In genomic region chr7:38321515-38321944, GRCh38 we compare ENCODE assay signal across 12 cellular contexts.
A peak's percentile ranks its signal among the peaks of the same experiment; 100 is the strongest.
DNase-seq lines count a peak whose midpoint lies in the region; ATAC-seq and TF ChIP-seq lines count a peak whose summit lies in the region.
"Had no signal": no experiment of that assay in that cellular context is flagged by ENCODE, and none has a peak within 500 bp of the region (broad histone marks: within the 10 kb centered on the region; RNA-seq: fewer than 3 reads in every experiment).

No MANE protein-coding gene starts in this region.

- H3K4me3 Mint-ChIP-seq in activated CD4-positive, alpha-beta T cell treated with anti-CD3 and anti-CD28 coated beads for 36 hours: no peak overlapping the region

- H4K20me1 ChIP-seq in osteoblast (ENCODE audit: insufficient read depth, low read length): no peaks in the 10 kb centered on the region

- no peaks in the 10 kb centered on the region for H3K27me3 ChIP-seq in brain microvascular endothelial cell (replicated peaks)
- no peaks in the 10 kb centered on the region for H3K27me3 ChIP-seq in osteoblast (ENCODE audit: insufficient read depth, low read length)

- CTCF ChIA-PET in activated CD4-positive, alpha-beta T cell treated with anti-CD3 and anti-CD28 coated beads for 36 hours (lab: Charles Lee): interaction anchor here (1.8 to 3.6 kb wide), 2 partner anchors 14 to 106 kb away, joined by 6 to 21 read pairs; no protein-coding TSS in a partner anchor

- H3K4me1 Mint-ChIP-seq in activated CD4-positive, alpha-beta T cell treated with anti-CD3 and anti-CD28 coated beads for 36 hours: peaks cover 18% of the 10 kb centered on the region

- peak overlapping the region; percentile 31 for H3K4me2 ChIP-seq in osteoblast (ENCODE audit: insufficient read depth, low read length)

- H3K79me2 ChIP-seq in osteoblast (ENCODE audit: insufficient read depth, low read length): no peaks in the 10 kb centered on the region

- H3K36me3 ChIP-seq in brain microvascular endothelial cell (replicated peaks) (no peaks in the 10 kb centered on the region), osteoblast (ENCODE audit: insufficient read depth, low read length) (no peaks in the 10 kb centered on the region)

- H3K27me3 Mint-ChIP-seq in activated CD4-positive, alpha-beta T cell treated with anti-CD3 and anti-CD28 coated beads for 36 hours: no peaks in the 10 kb centered on the region

- H2AFZ ChIP-seq in osteoblast (ENCODE audit: low read length): no peak overlapping the region

- no peak overlapping the region for H3K27ac Mint-ChIP-seq in activated CD4-positive, alpha-beta T cell treated with anti-CD3 and anti-CD28 coated beads for 36 hours

- no peak overlapping the region for H3K4me3 ChIP-seq in brain microvascular endothelial cell (ENCODE audit: low read depth, low read length)
- H3K4me3 ChIP-seq in osteoblast (ENCODE audit: insufficient read depth, low read length): no peak overlapping the region

- POLR2A ChIA-PET in activated CD4-positive, alpha-beta T cell treated with anti-CD3 and anti-CD28 coated beads for 36 hours (lab: Charles Lee): no interaction called here

- no peaks in the 10 kb centered on the region for H3K36me3 Mint-ChIP-seq in activated CD4-positive, alpha-beta T cell treated with anti-CD3 and anti-CD28 coated beads for 36 hours (ENCODE audit: low read depth)

- no peaks in the 10 kb centered on the region for H3K9me3 Mint-ChIP-seq in activated CD4-positive, alpha-beta T cell treated with anti-CD3 and anti-CD28 coated beads for 36 hours (ENCODE audit: low read depth)

- ATAC-seq in activated CD4-positive, alpha-beta T cell treated with anti-CD3 and anti-CD28 coated beads for 36 hours: peak; percentile 36
- no peak for ATAC-seq in GM19351 (IDR thresholded peaks at IDR 0.05; ENCODE audit: unreplicated experiment)
- ATAC-seq: left ventricle myocardium superior had no signal

- intact Hi-C loops in activated CD4-positive, alpha-beta T cell treated with anti-CD3 and anti-CD28 coated beads for 36 hours (cut with DNase I, micrococcal nuclease): no loop called here

- TF ChIP-seq CTCF in brain microvascular endothelial cell (IDR thresholded peaks at IDR 0.05; ENCODE audit: low read depth, low read length, missing control alignments) (no peak), osteoblast (IDR thresholded peaks at IDR 0.05; ENCODE audit: extremely low read depth, low read depth, low read length) (no peak)

- in situ Hi-C loops in brain microvascular endothelial cell (cut with HindIII; ENCODE audit: low pct_ligation_motif_present, low sequenced_read_pairs): no loop called here

- H3K9me3 ChIP-seq in osteoblast (ENCODE audit: low read depth, low read length): no peaks in the 10 kb centered on the region

- peak; percentile 50 for DNase-seq in activated CD4-positive, alpha-beta T cell treated with anti-CD3 and anti-CD28 coated beads for 36 hours
- no peak for DNase-seq in activated CD4-positive, alpha-beta T cell treated with anti-CD3 and anti-CD28 coated beads for 4 hours
- DNase-seq in LHCN-M2 (ENCODE audit: low read depth) (peak; percentile 55), brain microvascular endothelial cell (peak; percentile 77), osteoblast (ENCODE audit: insufficient read length, low spot score, missing footprints) (peak; percentile 87), cerebellum (ENCODE audit: low spot score) (no peak), SIG-M5 treated with dmso at 0.1 percent for 504 hours (lab: John Stamatoyannopoulos, UW; ENCODE audit: unreplicated experiment) (no peak)
- DNase-seq: activated CD8-positive, alpha-beta memory T cell treated with anti-CD3 and anti-CD28 coated beads, Interleukin-2, amount 50 U/mL, for 48 hours; AML-193; effector memory CD4-positive, alpha-beta T cell; left ventricle myocardium superior had no signal

- peaks cover 35% of the 10 kb centered on the region for H3K4me1 ChIP-seq in osteoblast (ENCODE audit: insufficient read depth, low read length)

- H3K27ac ChIP-seq in brain microvascular endothelial cell (peak overlapping the region; percentile 44), osteoblast (ENCODE audit: low read depth, low read length) (peak overlapping the region; percentile 75)

Comparison
In these comparisons a context has a peak if more than half of its experiments do, and no peak if none do; other contexts are left out.
1. DNase-seq: peak in activated CD4-positive, alpha-beta T cell treated with anti-CD3 and anti-CD28 coated beads for 36 hours (single experiment), LHCN-M2 (single experiment), brain microvascular endothelial cell (single experiment) and osteoblast (single experiment); none in activated CD4-positive, alpha-beta T cell treated with anti-CD3 and anti-CD28 coated beads for 4 hours (0 of 2), cerebellum (single experiment) and SIG-M5 treated with dmso at 0.1 percent for 504 hours (single experiment).